In genomic region chr3:10283638-10284037, GRCh38 we compare ENCODE assay signal across 10 cellular contexts. TPM values are rescaled to one million over a fixed set of nuclear protein-coding genes. Genes with fewer than 3 reads are reported as not detected.
DNase-seq lines count a peak whose midpoint lies in the region; ATAC-seq and TF ChIP-seq lines count a peak whose summit lies in the region.
"Had no signal": no experiment of that assay in that cellular context is flagged by ENCODE, and none has a peak within 500 bp of the region (broad histone marks: within the 10 kb centered on the region; RNA-seq: fewer than 3 reads in every experiment).

No MANE protein-coding gene starts in this region.

- H3K4me3 ChIP-seq in left ventricle myocardium inferior (no peak overlapping the region), right atrium auricular region (no peak overlapping the region), thyroid gland (replicated peaks in 1 of 3) (no peak overlapping the region)
- no peak overlapping the region for H3K4me3 ChIP-seq in effector memory CD4-positive, alpha-beta T cell (ENCODE audit: insufficient read depth, low read depth, low read length, poor library complexity, severe bottlenecking)
- H3K4me3 ChIP-seq: SK-N-MC had no signal

- intact Hi-C loops in left ventricle myocardium inferior (cut with micrococcal nuclease) (no loop called here), thyroid gland (cut with DNase I) (no loop called here)

- peaks cover 75% of the 10 kb centered on the region for H3K36me3 ChIP-seq in left ventricle myocardium inferior
- peaks cover 40% of the 10 kb centered on the region for H3K36me3 ChIP-seq in right atrium auricular region
- H3K36me3 ChIP-seq in effector memory CD4-positive, alpha-beta T cell (ENCODE audit: control insufficient read depth, insufficient read depth, low read length) = peaks cover 56% of the 10 kb centered on the region
- peaks cover 21 to 22% of the 10 kb centered on the region in 2 donors for H3K36me3 ChIP-seq in thyroid gland

- H3K9me3 ChIP-seq in left ventricle myocardium inferior (replicated peaks) (no peaks in the 10 kb centered on the region), right atrium auricular region (no peaks in the 10 kb centered on the region), thyroid gland (no peaks in the 10 kb centered on the region)
- no peaks in the 10 kb centered on the region for H3K9me3 ChIP-seq in effector memory CD4-positive, alpha-beta T cell (ENCODE audit: control insufficient read depth, low read length)

- TF ChIP-seq CTCF in left ventricle myocardium inferior (IDR thresholded peaks at IDR 0.05; ENCODE audit: borderline replicate concordance) (no peak), right atrium auricular region (IDR thresholded peaks at IDR 0.05) (no peak), thyroid gland (IDR thresholded peaks at IDR 0.05) (no peak)

- H3K27me3 ChIP-seq in left ventricle myocardium inferior (ENCODE audit: low read depth) (no peaks in the 10 kb centered on the region), right atrium auricular region (no peaks in the 10 kb centered on the region), thyroid gland (no peaks in the 10 kb centered on the region)
- H3K27me3 ChIP-seq in effector memory CD4-positive, alpha-beta T cell (replicated peaks; ENCODE audit: control insufficient read depth, insufficient read depth, low read length, poor library complexity, severe bottlenecking) = no peaks in the 10 kb centered on the region

- TF ChIP-seq POLR2A in thyroid gland (IDR thresholded peaks at IDR 0.05) = no peak

- H3K4me1 ChIP-seq in left ventricle myocardium inferior (peaks cover 19% of the 10 kb centered on the region), right atrium auricular region (peaks cover 0 to 5% of the 10 kb centered on the region in 2 donors), thyroid gland (peaks cover 13 to 15% of the 10 kb centered on the region in 2 donors)
- H3K4me1 ChIP-seq in effector memory CD4-positive, alpha-beta T cell (ENCODE audit: control insufficient read depth, insufficient read depth, low read length, poor library complexity, severe bottlenecking) = peaks cover 19% of the 10 kb centered on the region

- H3K27ac ChIP-seq in left ventricle myocardium inferior (replicated peaks) (no peak overlapping the region), right atrium auricular region (no peak overlapping the region), thyroid gland (peak overlapping the region in 2 of 3 donors; percentile 34 to 62)
- H3K27ac ChIP-seq in effector memory CD4-positive, alpha-beta T cell (ENCODE audit: insufficient read depth, low read length, poor library complexity, severe bottlenecking) = peak overlapping the region; percentile 41
- H3K27ac ChIP-seq: SK-N-MC had no signal

- DNase-seq in left ventricle myocardium inferior (peak; percentile 53), right atrium auricular region (ENCODE audit: low spot score) (no peak), NCI-H2196 treated with DMSO at 0.1 percent for 48 hours (lab: John Stamatoyannopoulos, UW; ENCODE audit: unreplicated experiment) (peak; percentile 22), thyroid gland (peak; percentile 96), SKM-1 (lab: John Stamatoyannopoulos, UW; ENCODE audit: unreplicated experiment) (no peak)
- no peak for DNase-seq in effector memory CD4-positive, alpha-beta T cell
- no peak for DNase-seq in NK-92 treated with Interleukin-12 subunit alpha and Interleukin-12 subunit beta, amount 100 ng/mL, for 24 hours (lab: John Stamatoyannopoulos, UW)
- DNase-seq: NCI-H526 had no signal

- whole genome bisulfite sequencing in thyroid gland, 2 donors = 26 to 48% methylated on average over 4 to 5 of the region's 5 CpGs

- ATAC-seq in GM18861 (IDR thresholded peaks at IDR 0.05; ENCODE audit: unreplicated experiment) = no peak

RNA-seq across cellular contexts. Expression of gene GHRL, which starts 9.1 kb away (rescaled TPM):
- total RNA-seq in left ventricle myocardium inferior (0.25 TPM), right atrium auricular region (not detected), thyroid gland (1 to 10 TPM in 2 of 4 donors, under 1 TPM in 1, not detected in 1; 0.56 to 1.2 (median 1.1) TPM)

RNA-seq across cellular contexts. Expression of gene TATDN2, which starts 35.4 kb away (rescaled TPM):
- total RNA-seq in left ventricle myocardium inferior (15.8 TPM), right atrium auricular region (10 to 100 TPM in 1 of 2 donors, 1 to 10 TPM in 1; 9.8 to 14.3 TPM), thyroid gland (10 to 100 TPM; 21.4 to 37.1 (median 30.1) TPM)

RNA-seq across cellular contexts. Expression of gene SEC13, which starts 37.3 kb away (rescaled TPM):
- total RNA-seq in left ventricle myocardium inferior = 52.3 TPM
- total RNA-seq in right atrium auricular region = 10 to 100 TPM; 59.3 to 76.1 TPM
- total RNA-seq in thyroid gland = 100 to 1,000 TPM in 3 of 4 donors, 10 to 100 TPM in 1; 93.3 to 156 (median 136) TPM

Comparison
In these comparisons a context has a peak if more than half of its experiments do, and no peak if none do; other contexts are left out.
1. DNase-seq: peak in left ventricle myocardium inferior (single experiment), NCI-H2196 treated with DMSO at 0.1 percent for 48 hours (single experiment) and thyroid gland (2 of 2); none in right atrium auricular region (single experiment), effector memory CD4-positive, alpha-beta T cell (0 of 3), SKM-1 (single experiment) and NK-92 treated with Interleukin-12 subunit alpha and Interleukin-12 subunit beta, amount 100 ng/mL, for 24 hours (single experiment).
2. H3K27ac ChIP-seq: peak in effector memory CD4-positive, alpha-beta T cell (single experiment) and thyroid gland (2 of 3); none in left ventricle myocardium inferior (single experiment) and right atrium auricular region (0 of 2).